21 cellular contexts compared by ENCODE assay signal in genomic region chr1:50416150-50416527, GRCh38. TPM values are rescaled to one million over a fixed set of nuclear protein-coding genes. Genes with fewer than 3 reads are reported as not detected.
DNase-seq lines count a peak whose midpoint lies in the region; ATAC-seq lines count a peak whose summit lies in the region.
"Had no signal": no experiment of that assay in that cellular context is flagged by ENCODE, and none has a peak within 500 bp of the region (broad histone marks: within the 10 kb centered on the region; RNA-seq: fewer than 3 reads in every experiment).

No MANE protein-coding gene starts in this region.

- peaks cover 0 to 4% of the 10 kb centered on the region in 2 donors for H3K9me3 Mint-ChIP-seq in activated T-cell treated with anti-CD3 and anti-CD28 coated beads, Interleukin-2, amount 50 U/mL, for 72 hours

- H3K4me3 Mint-ChIP-seq in activated T-cell treated with anti-CD3 and anti-CD28 coated beads, Interleukin-2, amount 50 U/mL, for 72 hours: peak overlapping the region; percentile 10 to 38
- H3K4me3 Mint-ChIP-seq: activated naive CD4-positive, alpha-beta T cell treated with anti-CD3 and anti-CD28 coated beads, Interleukin-2, amount 50 U/mL, for 24 hours had no signal

- H3K9me3 ChIP-seq in NT2/D1 (ENCODE audit: insufficient read depth, low read length) (0 out of 2 replicates have a peak, but pooled peaks cover 5% of the 10 kb centered on the region), skeletal muscle satellite cell (replicated peaks; ENCODE audit: low read length) (no peaks in the 10 kb centered on the region)
- H3K9me3 ChIP-seq: esophagus squamous epithelium, pancreas had no signal

- peaks cover 0 to 5% of the 10 kb centered on the region in 2 donors for H3K36me3 Mint-ChIP-seq in activated T-cell treated with anti-CD3 and anti-CD28 coated beads, Interleukin-2, amount 50 U/mL, for 72 hours (ENCODE audit: insufficient read depth in 2 of 2)
- H3K36me3 Mint-ChIP-seq: activated naive CD4-positive, alpha-beta T cell treated with anti-CD3 and anti-CD28 coated beads, Interleukin-2, amount 50 U/mL, for 24 hours had no signal

- peak overlapping the region; percentile 37 for H3K4me3 ChIP-seq in NT2/D1 (ENCODE audit: insufficient read length, low read depth)
- H3K4me3 ChIP-seq in iPS-11a (ENCODE audit: low read depth, low read length): peak overlapping the region; percentile 6
- no peak overlapping the region for H3K4me3 ChIP-seq in skeletal muscle satellite cell (ENCODE audit: low read length)
- H3K4me3 ChIP-seq: esophagus squamous epithelium, mucosa of descending colon, pancreas had no signal

- ATAC-seq in activated T-cell treated with anti-CD3 and anti-CD28 coated beads, Interleukin-2, amount 50 U/mL, for 72 hours (replicated peaks in 1 of 2): no peak
- ATAC-seq in HG03460 (IDR thresholded peaks at IDR 0.05; ENCODE audit: unreplicated experiment): no peak
- ATAC-seq in HG03108 (IDR thresholded peaks at IDR 0.05; ENCODE audit: unreplicated experiment): no peak
- ATAC-seq: mucosa of descending colon, pancreas, sciatic nerve had no signal

- peak overlapping the region; percentile 52 for H3K4me2 ChIP-seq in skeletal muscle satellite cell (ENCODE audit: low read length)

- no peak for DNase-seq in activated T-cell treated with anti-CD3 and anti-CD28 coated beads, Interleukin-2, amount 50 U/mL, for 72 hours
- DNase-seq in activated T-cell treated with anti-CD3 and anti-CD28 coated beads, Interleukin-2, amount 50 U/mL, for 1 hour: no peak
- no peak for DNase-seq in NT2/D1 (ENCODE audit: low read depth, low spot score)
- DNase-seq in islet precursor cell: no peak
- DNase-seq: activated CD4-positive, CD25-positive, alpha-beta regulatory T cell treated with anti-CD3 and anti-CD28 coated beads, Interleukin-2, amount 50 U/mL, for 72 hours; dorsolateral prefrontal cortex; esophagus squamous epithelium; head of caudate nucleus; mucosa of descending colon; NCI-H2029 treated with DMSO at 0.1 percent for 48 hours; NCI-H510A treated with DMSO at 0.1 percent for 48 hours; pancreas; SHP77 treated with DMSO at 0.1 percent for 48 hours; substantia nigra had no signal

- H3K36me3 ChIP-seq in NT2/D1 (ENCODE audit: insufficient read depth, insufficient read length, low read length) (no peaks in the 10 kb centered on the region), skeletal muscle satellite cell (ENCODE audit: insufficient read depth, low read length) (no peaks in the 10 kb centered on the region)
- H3K36me3 ChIP-seq: pancreas had no signal

- no peak overlapping the region for H3K27ac Mint-ChIP-seq in activated T-cell treated with anti-CD3 and anti-CD28 coated beads, Interleukin-2, amount 50 U/mL, for 72 hours

- H3K9ac ChIP-seq in NT2/D1 (ENCODE audit: insufficient read length, low read depth): no peak overlapping the region
- H3K9ac ChIP-seq in skeletal muscle satellite cell (ENCODE audit: low read depth, low read length): no peak overlapping the region

- H3K4me1 ChIP-seq in NT2/D1 (ENCODE audit: insufficient read depth, insufficient read length): peaks cover 19% of the 10 kb centered on the region
- peaks cover 5% of the 10 kb centered on the region for H3K4me1 ChIP-seq in skeletal muscle satellite cell (ENCODE audit: control insufficient read depth, insufficient read depth, low read length)
- H3K4me1 ChIP-seq: pancreas had no signal

- peaks cover 29% of the 10 kb centered on the region for H3K4me1 Mint-ChIP-seq in activated T-cell treated with anti-CD3 and anti-CD28 coated beads, Interleukin-2, amount 50 U/mL, for 72 hours (ENCODE audit: low read depth)

- H3K27me3 ChIP-seq in NT2/D1 (ENCODE audit: insufficient read depth, insufficient read length) (peaks cover 100% of the 10 kb centered on the region), skeletal muscle satellite cell (ENCODE audit: control insufficient read depth, insufficient read depth, low read length) (peaks cover 87% of the 10 kb centered on the region)

- peaks cover 72% of the 10 kb centered on the region for H3K27me3 Mint-ChIP-seq in activated T-cell treated with anti-CD3 and anti-CD28 coated beads, Interleukin-2, amount 50 U/mL, for 72 hours (ENCODE audit: low read depth)

RNA-seq across cellular contexts. Expression of gene DMRTA2, which starts 7.1 kb away (rescaled TPM):
- not detected for total RNA-seq in activated T-cell treated with anti-CD3 and anti-CD28 coated beads, Interleukin-2, amount 50 U/mL, for 72 hours
- total RNA-seq in skeletal muscle satellite cell (2012; rRNA removed): under 0.01 TPM in 1 of 2 replicates, not detected in the other
- total RNA-seq: mucosa of descending colon; pancreas; sciatic nerve; T-helper 2 cell treated with Interferon-gamma antibody and Interleukin-4, amounts not matched to agents 100 ng/mL and 5 ng/mL, for 36 hours had no signal
